ENCODE assay signal across 18 cellular contexts in the genomic region with DNA sequence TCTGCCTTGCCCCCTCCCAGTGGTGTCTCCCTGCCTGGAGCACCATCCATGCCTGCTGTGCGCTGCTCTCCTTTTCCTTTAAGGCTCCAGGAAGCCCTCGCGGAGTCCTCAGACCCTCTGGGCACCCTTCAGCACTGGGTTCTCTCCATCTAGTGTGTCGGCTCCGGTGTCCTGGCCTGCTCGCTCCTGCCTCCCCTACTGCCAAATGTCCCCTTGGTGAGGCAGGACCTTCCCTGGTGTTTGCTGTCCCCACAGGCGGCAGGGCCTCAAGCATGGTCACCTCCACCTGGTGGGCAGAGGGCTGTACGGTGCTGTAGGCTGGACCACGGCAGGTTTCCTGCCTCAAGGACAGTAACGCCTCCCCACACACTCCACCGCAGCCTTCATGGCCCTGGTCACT.
A peak's percentile ranks its signal among the peaks of the same experiment; 100 is the strongest.
DNase-seq lines count a peak whose midpoint lies in the region; ATAC-seq and TF ChIP-seq lines count a peak whose summit lies in the region.
"Had no signal": no experiment of that assay in that cellular context is flagged by ENCODE, and none has a peak within 500 bp of the region (broad histone marks: within the 10 kb centered on the region; RNA-seq: fewer than 3 reads in every experiment).

No MANE protein-coding gene starts in this region.

- no peak for TF ChIP-seq POLR2A in ovary (IDR thresholded peaks at IDR 0.05)

- H3K9me3 Mint-ChIP-seq in central memory CD8-positive, alpha-beta T cell, result no peaks in the 10 kb centered on the region
- no peaks in the 10 kb centered on the region for H3K9me3 Mint-ChIP-seq in activated CD8-positive, alpha-beta memory T cell treated with anti-CD3 and anti-CD28 coated beads, Interleukin-2, amount 10 ng/mL, durations not matched to agents 7 days and 5 days (ENCODE audit: low read depth)
- H3K9me3 Mint-ChIP-seq: effector memory CD8-positive, alpha-beta T cell had no signal

- H3K27ac ChIP-seq in right atrium auricular region (peak overlapping the region; percentile 2 to 49), left ventricle myocardium inferior (replicated peaks) (no peak overlapping the region), ovary (no peak overlapping the region), upper lobe of right lung (no peak overlapping the region)

- TF ChIP-seq EP300 in ovary (IDR thresholded peaks at IDR 0.05), result no peak

- peaks cover 44% of the 10 kb centered on the region for H3K36me3 Mint-ChIP-seq in central memory CD8-positive, alpha-beta T cell (ENCODE audit: insufficient read depth)
- H3K36me3 Mint-ChIP-seq in activated CD8-positive, alpha-beta memory T cell treated with anti-CD3 and anti-CD28 coated beads, Interleukin-2, amount 10 ng/mL, durations not matched to agents 7 days and 5 days, result peaks cover 22% of the 10 kb centered on the region

- no peaks in the 10 kb centered on the region for H3K9me3 ChIP-seq in right atrium auricular region
- no peaks in the 10 kb centered on the region for H3K9me3 ChIP-seq in left ventricle myocardium inferior (replicated peaks)
- no peaks in the 10 kb centered on the region for H3K9me3 ChIP-seq in ovary
- no peaks in the 10 kb centered on the region for H3K9me3 ChIP-seq in upper lobe of right lung
- H3K9me3 ChIP-seq: prostate gland had no signal

- WGBS in ovary, 3 donors, result 89 to 94% (median 92%) methylated on average over 11 of the region's 11 CpGs

- intact Hi-C loops in left ventricle myocardium inferior (cut with micrococcal nuclease) (no loop called here), ovary (cut with DNase I) (loop anchor here in 3 of 4 donors (2.0 to 10.0 kb wide), 5 partner anchors 60 to 190 kb away; a partner anchor contains a TSS), upper lobe of right lung (cut with DNase I) (loop anchor here (10.0 kb wide), 1 partner anchor 90 kb away; a partner anchor contains a TSS)

- CTCF ChIA-PET in activated CD8-positive, alpha-beta memory T cell treated with anti-CD3 and anti-CD28 coated beads, Interleukin-2, amount 10 ng/mL, durations not matched to agents 7 days and 5 days (lab: Charles Lee), result interaction anchor here (0.8 to 7.7 kb wide), 10 partner anchors 12 to 174 kb away, joined by 3 to 193 read pairs (median 14); a partner anchor contains a TSS

- no peaks in the 10 kb centered on the region for H3K27me3 ChIP-seq in right atrium auricular region
- H3K27me3 ChIP-seq in left ventricle myocardium inferior (ENCODE audit: low read depth), result no peaks in the 10 kb centered on the region
- H3K27me3 ChIP-seq in ovary, result no peaks in the 10 kb centered on the region
- H3K27me3 ChIP-seq in upper lobe of right lung, result no peaks in the 10 kb centered on the region

- no peaks in the 10 kb centered on the region for H3K27me3 Mint-ChIP-seq in central memory CD8-positive, alpha-beta T cell
- H3K27me3 Mint-ChIP-seq in activated CD8-positive, alpha-beta memory T cell treated with anti-CD3 and anti-CD28 coated beads, Interleukin-2, amount 10 ng/mL, durations not matched to agents 7 days and 5 days, result no peaks in the 10 kb centered on the region
- H3K27me3 Mint-ChIP-seq: effector memory CD8-positive, alpha-beta T cell had no signal

- DNase-seq in right atrium auricular region (ENCODE audit: low spot score), result no peak
- no peak for DNase-seq in left ventricle myocardium inferior
- DNase-seq in central memory CD8-positive, alpha-beta T cell (ENCODE audit: low spot score in 2 of 2), result no peak
- peak in 3 of 5 donors; percentile 13 to 32 (median 21) for DNase-seq in ovary
- DNase-seq in upper lobe of right lung, result peak; percentile 51
- DNase-seq in activated CD8-positive, alpha-beta memory T cell treated with anti-CD3 and anti-CD28 coated beads, Interleukin-2, amount 10 ng/mL, durations not matched to agents 7 days and 5 days, result no peak
- DNase-seq in NCI-H128 (lab: John Stamatoyannopoulos, UW; ENCODE audit: unreplicated experiment), result no peak
- no peak for DNase-seq in NCI-H69 (lab: John Stamatoyannopoulos, UW)
- DNase-seq: AML-193; COR-L47; effector memory CD8-positive, alpha-beta T cell; EL; NCI-H187; NCI-H446; stimulated activated CD4-positive, alpha-beta T cell treated with anti-CD3 and anti-CD28 coated beads, Interleukin-12 subunit alpha, Interleukin-12 subunit beta, amount 100 ng/mL, for 4 hours had no signal

- TF ChIP-seq CTCF in right atrium auricular region (IDR thresholded peaks at IDR 0.05) (no peak), left ventricle myocardium inferior (IDR thresholded peaks at IDR 0.05; ENCODE audit: borderline replicate concordance) (no peak), ovary (IDR thresholded peaks at IDR 0.05) (no peak), upper lobe of right lung (IDR thresholded peaks at IDR 0.05) (no peak)

- H3K4me3 ChIP-seq in right atrium auricular region (no peak overlapping the region), left ventricle myocardium inferior (no peak overlapping the region), ovary (no peak overlapping the region), upper lobe of right lung (no peak overlapping the region)
- H3K4me3 ChIP-seq: GM23338, prostate gland had no signal

- peaks cover 0 to 28% of the 10 kb centered on the region in 2 donors for H3K4me1 ChIP-seq in right atrium auricular region
- peaks cover 27% of the 10 kb centered on the region for H3K4me1 ChIP-seq in left ventricle myocardium inferior
- peaks cover 8% of the 10 kb centered on the region for H3K4me1 ChIP-seq in ovary (ENCODE audit: insufficient read depth)
- no peaks in the 10 kb centered on the region for H3K4me1 ChIP-seq in upper lobe of right lung
- H3K4me1 ChIP-seq: prostate gland had no signal

- no peak for ATAC-seq in central memory CD8-positive, alpha-beta T cell (replicated peaks; ENCODE audit: extremely low read depth, poor library complexity, severe bottlenecking)
- no peak for ATAC-seq in upper lobe of right lung
- no peak for ATAC-seq in activated CD8-positive, alpha-beta memory T cell treated with anti-CD3 and anti-CD28 coated beads, Interleukin-2, amount 10 ng/mL, durations not matched to agents 7 days and 5 days
- ATAC-seq: effector memory CD8-positive, alpha-beta T cell; Right ventricle myocardium inferior had no signal

- H3K4me1 Mint-ChIP-seq in central memory CD8-positive, alpha-beta T cell, result peaks cover 33% of the 10 kb centered on the region
- H3K4me1 Mint-ChIP-seq in activated CD8-positive, alpha-beta memory T cell treated with anti-CD3 and anti-CD28 coated beads, Interleukin-2, amount 10 ng/mL, durations not matched to agents 7 days and 5 days, result peaks cover 16% of the 10 kb centered on the region

- H3K36me3 ChIP-seq in right atrium auricular region (peaks cover 83% of the 10 kb centered on the region), left ventricle myocardium inferior (peaks cover 64% of the 10 kb centered on the region), ovary (no peaks in the 10 kb centered on the region), upper lobe of right lung (peaks cover 62% of the 10 kb centered on the region)
- H3K36me3 ChIP-seq: prostate gland had no signal

- peak overlapping the region; percentile 44 for H3K27ac Mint-ChIP-seq in central memory CD8-positive, alpha-beta T cell (ENCODE audit: low read depth)
- H3K27ac Mint-ChIP-seq in activated CD8-positive, alpha-beta memory T cell treated with anti-CD3 and anti-CD28 coated beads, Interleukin-2, amount 10 ng/mL, durations not matched to agents 7 days and 5 days, result no peak overlapping the region
- H3K27ac Mint-ChIP-seq: GM23338 had no signal

- H3K4me3 Mint-ChIP-seq in central memory CD8-positive, alpha-beta T cell, result no peak overlapping the region
- no peak overlapping the region for H3K4me3 Mint-ChIP-seq in activated CD8-positive, alpha-beta memory T cell treated with anti-CD3 and anti-CD28 coated beads, Interleukin-2, amount 10 ng/mL, durations not matched to agents 7 days and 5 days
- H3K4me3 Mint-ChIP-seq: effector memory CD8-positive, alpha-beta T cell; GM23338 had no signal

Comparison
In these comparisons a context has a peak if more than half of its experiments do, and no peak if none do; other contexts are left out.
1. H3K27ac ChIP-seq: peak in right atrium auricular region (2 of 2); none in left ventricle myocardium inferior (single experiment), ovary (0 of 2) and upper lobe of right lung (single experiment).
2. DNase-seq: peak in ovary (3 of 5) and upper lobe of right lung (single experiment); none in right atrium auricular region (single experiment), left ventricle myocardium inferior (single experiment), central memory CD8-positive, alpha-beta T cell (0 of 2), activated CD8-positive, alpha-beta memory T cell treated with anti-CD3 and anti-CD28 coated beads, Interleukin-2, amount 10 ng/mL, durations not matched to agents 7 days and 5 days (single experiment), NCI-H128 (single experiment) and NCI-H69 (single experiment).